In the genomic region with DNA sequence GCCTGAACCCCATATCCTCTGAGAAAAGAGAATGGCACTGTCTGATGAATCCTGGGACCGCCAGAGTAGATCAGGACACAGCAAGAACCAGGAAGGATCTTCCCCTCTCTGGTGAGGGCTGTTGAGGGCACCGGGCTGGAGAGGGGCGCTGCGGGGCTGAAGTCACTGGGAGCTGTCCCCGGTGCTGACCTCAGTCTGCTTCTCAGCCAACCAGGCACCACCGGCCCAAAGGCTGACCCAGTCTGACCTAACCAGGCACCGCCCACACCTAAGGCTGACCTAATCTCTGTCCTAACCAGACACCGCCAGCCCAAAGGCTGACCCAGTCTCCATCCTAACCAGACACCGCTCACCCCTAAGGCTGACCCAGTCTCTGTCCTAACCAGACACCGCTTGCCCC, we compare ENCODE assay signal across 1 cellular context.
TF ChIP-seq lines count a peak whose summit lies in the region.

No MANE protein-coding gene starts in this region.

TF ChIP-seq in GM23338, 12 proteins besides CTCF, POLR2A, EP300 and RAD21 (continued from another document):
- TF ChIP-seq, protein P1, sequence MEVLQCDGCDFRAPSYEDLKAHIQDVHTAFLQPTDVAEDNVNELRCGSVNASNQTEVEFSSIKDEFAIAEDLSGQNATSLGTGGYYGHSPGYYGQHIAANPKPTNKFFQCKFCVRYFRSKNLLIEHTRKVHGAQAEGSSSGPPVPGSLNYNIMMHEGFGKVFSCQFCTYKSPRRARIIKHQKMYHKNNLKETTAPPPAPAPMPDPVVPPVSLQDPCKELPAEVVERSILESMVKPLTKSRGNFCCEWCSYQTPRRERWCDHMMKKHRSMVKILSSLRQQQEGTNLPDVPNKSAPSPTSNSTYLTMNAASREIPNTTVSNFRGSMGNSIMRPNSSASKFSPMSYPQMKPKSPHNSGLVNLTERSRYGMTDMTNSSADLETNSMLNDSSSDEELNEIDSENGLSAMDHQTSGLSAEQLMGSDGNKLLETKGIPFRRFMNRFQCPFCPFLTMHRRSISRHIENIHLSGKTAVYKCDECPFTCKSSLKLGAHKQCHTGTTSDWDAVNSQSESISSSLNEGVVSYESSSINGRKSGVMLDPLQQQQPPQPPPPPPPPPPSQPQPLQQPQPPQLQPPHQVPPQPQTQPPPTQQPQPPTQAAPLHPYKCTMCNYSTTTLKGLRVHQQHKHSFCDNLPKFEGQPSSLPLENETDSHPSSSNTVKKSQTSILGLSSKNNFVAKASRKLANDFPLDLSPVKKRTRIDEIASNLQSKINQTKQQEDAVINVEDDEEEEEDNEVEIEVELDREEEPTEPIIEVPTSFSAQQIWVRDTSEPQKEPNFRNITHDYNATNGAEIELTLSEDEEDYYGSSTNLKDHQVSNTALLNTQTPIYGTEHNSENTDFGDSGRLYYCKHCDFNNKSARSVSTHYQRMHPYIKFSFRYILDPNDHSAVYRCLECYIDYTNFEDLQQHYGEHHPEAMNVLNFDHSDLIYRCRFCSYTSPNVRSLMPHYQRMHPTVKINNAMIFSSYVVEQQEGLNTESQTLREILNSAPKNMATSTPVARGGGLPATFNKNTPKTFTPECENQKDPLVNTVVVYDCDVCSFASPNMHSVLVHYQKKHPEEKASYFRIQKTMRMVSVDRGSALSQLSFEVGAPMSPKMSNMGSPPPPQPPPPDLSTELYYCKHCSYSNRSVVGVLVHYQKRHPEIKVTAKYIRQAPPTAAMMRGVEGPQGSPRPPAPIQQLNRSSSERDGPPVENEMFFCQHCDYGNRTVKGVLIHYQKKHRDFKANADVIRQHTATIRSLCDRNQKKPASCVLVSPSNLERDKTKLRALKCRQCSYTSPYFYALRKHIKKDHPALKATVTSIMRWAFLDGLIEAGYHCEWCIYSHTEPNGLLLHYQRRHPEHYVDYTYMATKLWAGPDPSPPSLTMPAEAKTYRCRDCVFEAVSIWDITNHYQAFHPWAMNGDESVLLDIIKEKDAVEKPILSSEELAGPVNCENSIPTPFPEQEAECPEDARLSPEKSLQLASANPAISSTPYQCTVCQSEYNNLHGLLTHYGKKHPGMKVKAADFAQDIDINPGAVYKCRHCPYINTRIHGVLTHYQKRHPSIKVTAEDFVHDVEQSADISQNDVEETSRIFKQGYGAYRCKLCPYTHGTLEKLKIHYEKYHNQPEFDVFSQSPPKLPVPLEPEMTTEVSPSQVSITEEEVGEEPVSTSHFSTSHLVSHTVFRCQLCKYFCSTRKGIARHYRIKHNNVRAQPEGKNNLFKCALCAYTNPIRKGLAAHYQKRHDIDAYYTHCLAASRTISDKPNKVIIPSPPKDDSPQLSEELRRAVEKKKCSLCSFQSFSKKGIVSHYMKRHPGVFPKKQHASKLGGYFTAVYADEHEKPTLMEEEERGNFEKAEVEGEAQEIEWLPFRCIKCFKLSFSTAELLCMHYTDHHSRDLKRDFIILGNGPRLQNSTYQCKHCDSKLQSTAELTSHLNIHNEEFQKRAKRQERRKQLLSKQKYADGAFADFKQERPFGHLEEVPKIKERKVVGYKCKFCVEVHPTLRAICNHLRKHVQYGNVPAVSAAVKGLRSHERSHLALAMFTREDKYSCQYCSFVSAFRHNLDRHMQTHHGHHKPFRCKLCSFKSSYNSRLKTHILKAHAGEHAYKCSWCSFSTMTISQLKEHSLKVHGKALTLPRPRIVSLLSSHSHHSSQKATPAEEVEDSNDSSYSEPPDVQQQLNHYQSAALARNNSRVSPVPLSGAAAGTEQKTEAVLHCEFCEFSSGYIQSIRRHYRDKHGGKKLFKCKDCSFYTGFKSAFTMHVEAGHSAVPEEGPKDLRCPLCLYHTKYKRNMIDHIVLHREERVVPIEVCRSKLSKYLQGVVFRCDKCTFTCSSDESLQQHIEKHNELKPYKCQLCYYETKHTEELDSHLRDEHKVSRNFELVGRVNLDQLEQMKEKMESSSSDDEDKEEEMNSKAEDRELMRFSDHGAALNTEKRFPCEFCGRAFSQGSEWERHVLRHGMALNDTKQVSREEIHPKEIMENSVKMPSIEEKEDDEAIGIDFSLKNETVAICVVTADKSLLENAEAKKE (CRISPR knock-in tag; IDR thresholded peaks at IDR 0.05), result 0 out of 2 replicates have a peak, but pooled peaks have one; percentile 36
- TF ChIP-seq ZNF331 (CRISPR knock-in tag; IDR thresholded peaks at IDR 0.05; ENCODE audit: low read depth) (no peak), JUNB (IDR thresholded peaks at IDR 0.05; ENCODE audit: unreplicated experiment) (no peak), CREB1 (CRISPR knock-in tag; IDR thresholded peaks at IDR 0.05; ENCODE audit: low read depth) (0 out of 2 replicates have a peak, but pooled peaks have one; percentile 39), EZH2phosphoT487 (IDR thresholded peaks at IDR 0.05; ENCODE audit: unreplicated experiment) (no peak), STAT1 (IDR thresholded peaks at IDR 0.05; ENCODE audit: unreplicated experiment) (no peak)
- TF ChIP-seq, protein P2, sequence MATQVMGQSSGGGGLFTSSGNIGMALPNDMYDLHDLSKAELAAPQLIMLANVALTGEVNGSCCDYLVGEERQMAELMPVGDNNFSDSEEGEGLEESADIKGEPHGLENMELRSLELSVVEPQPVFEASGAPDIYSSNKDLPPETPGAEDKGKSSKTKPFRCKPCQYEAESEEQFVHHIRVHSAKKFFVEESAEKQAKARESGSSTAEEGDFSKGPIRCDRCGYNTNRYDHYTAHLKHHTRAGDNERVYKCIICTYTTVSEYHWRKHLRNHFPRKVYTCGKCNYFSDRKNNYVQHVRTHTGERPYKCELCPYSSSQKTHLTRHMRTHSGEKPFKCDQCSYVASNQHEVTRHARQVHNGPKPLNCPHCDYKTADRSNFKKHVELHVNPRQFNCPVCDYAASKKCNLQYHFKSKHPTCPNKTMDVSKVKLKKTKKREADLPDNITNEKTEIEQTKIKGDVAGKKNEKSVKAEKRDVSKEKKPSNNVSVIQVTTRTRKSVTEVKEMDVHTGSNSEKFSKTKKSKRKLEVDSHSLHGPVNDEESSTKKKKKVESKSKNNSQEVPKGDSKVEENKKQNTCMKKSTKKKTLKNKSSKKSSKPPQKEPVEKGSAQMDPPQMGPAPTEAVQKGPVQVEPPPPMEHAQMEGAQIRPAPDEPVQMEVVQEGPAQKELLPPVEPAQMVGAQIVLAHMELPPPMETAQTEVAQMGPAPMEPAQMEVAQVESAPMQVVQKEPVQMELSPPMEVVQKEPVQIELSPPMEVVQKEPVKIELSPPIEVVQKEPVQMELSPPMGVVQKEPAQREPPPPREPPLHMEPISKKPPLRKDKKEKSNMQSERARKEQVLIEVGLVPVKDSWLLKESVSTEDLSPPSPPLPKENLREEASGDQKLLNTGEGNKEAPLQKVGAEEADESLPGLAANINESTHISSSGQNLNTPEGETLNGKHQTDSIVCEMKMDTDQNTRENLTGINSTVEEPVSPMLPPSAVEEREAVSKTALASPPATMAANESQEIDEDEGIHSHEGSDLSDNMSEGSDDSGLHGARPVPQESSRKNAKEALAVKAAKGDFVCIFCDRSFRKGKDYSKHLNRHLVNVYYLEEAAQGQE (IDR thresholded peaks at IDR 0.05; ENCODE audit: unreplicated experiment), result peak; percentile 95
- TF ChIP-seq, protein P3, sequence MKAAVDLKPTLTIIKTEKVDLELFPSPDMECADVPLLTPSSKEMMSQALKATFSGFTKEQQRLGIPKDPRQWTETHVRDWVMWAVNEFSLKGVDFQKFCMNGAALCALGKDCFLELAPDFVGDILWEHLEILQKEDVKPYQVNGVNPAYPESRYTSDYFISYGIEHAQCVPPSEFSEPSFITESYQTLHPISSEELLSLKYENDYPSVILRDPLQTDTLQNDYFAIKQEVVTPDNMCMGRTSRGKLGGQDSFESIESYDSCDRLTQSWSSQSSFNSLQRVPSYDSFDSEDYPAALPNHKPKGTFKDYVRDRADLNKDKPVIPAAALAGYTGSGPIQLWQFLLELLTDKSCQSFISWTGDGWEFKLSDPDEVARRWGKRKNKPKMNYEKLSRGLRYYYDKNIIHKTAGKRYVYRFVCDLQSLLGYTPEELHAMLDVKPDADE (IDR thresholded peaks at IDR 0.05), result no peak
